15 cellular contexts compared by ENCODE assay signal in genomic region chr10:6305762-6306321, GRCh38.
"Had no signal": no experiment of that assay in that cellular context is flagged by ENCODE, and none has a peak within 500 bp of the region (broad histone marks: within the 10 kb centered on the region; RNA-seq: fewer than 3 reads in every experiment).

No MANE protein-coding gene starts in this region.

- H3K4me3 Mint-ChIP-seq: activated CD4-positive, alpha-beta memory T cell treated with anti-CD3 and anti-CD28 coated beads, Interleukin-2, amount 10 ng/mL, durations not matched to agents 7 days and 5 days; activated CD4-positive, alpha-beta T cell treated with anti-CD3 and anti-CD28 coated beads for 36 hours had no signal

- H3K4me1 ChIP-seq: gastrocnemius medialis, right atrium auricular region had no signal

- H3K27ac ChIP-seq: coronary artery, gastrocnemius medialis, right atrium auricular region had no signal

- FAIRE-seq: kidney, small intestine had no signal

- H3K9me3 ChIP-seq: gastrocnemius medialis had no signal

- DNase-seq: activated CD4-positive, alpha-beta memory T cell treated with anti-CD3 and anti-CD28 coated beads, Interleukin-2, amount 10 ng/mL, durations not matched to agents 7 days and 5 days; activated CD4-positive, alpha-beta T cell treated with anti-CD3 and anti-CD28 coated beads for 36 hours; activated CD8-positive, alpha-beta memory T cell treated with anti-CD3 and anti-CD28 coated beads, Interleukin-2, amount 50 U/mL, for 48 hours; activated naive CD4-positive, alpha-beta T cell treated with Interleukin-2 at 50 U/mL for 16 hours; central memory CD4-positive, alpha-beta T cell; effector CD8-positive, alpha-beta T cell; gastrocnemius medialis; kidney; midbrain; posterior cingulate gyrus; small intestine; T1000; trophoblast cell had no signal

- H3K36me3 ChIP-seq: gastrocnemius medialis, right atrium auricular region had no signal

- H3K27me3 Mint-ChIP-seq: activated CD4-positive, alpha-beta memory T cell treated with anti-CD3 and anti-CD28 coated beads, Interleukin-2, amount 10 ng/mL, durations not matched to agents 7 days and 5 days; activated CD4-positive, alpha-beta T cell treated with anti-CD3 and anti-CD28 coated beads for 36 hours had no signal

- H3K27ac Mint-ChIP-seq: activated CD4-positive, alpha-beta memory T cell treated with anti-CD3 and anti-CD28 coated beads, Interleukin-2, amount 10 ng/mL, durations not matched to agents 7 days and 5 days; activated CD4-positive, alpha-beta T cell treated with anti-CD3 and anti-CD28 coated beads for 36 hours had no signal

- H3K27me3 ChIP-seq: gastrocnemius medialis, right atrium auricular region had no signal

- H3K4me3 ChIP-seq: coronary artery, gastrocnemius medialis, right atrium auricular region had no signal

- ATAC-seq: activated CD4-positive, alpha-beta T cell treated with anti-CD3 and anti-CD28 coated beads for 36 hours; gastrocnemius medialis had no signal
